In the genomic region with DNA sequence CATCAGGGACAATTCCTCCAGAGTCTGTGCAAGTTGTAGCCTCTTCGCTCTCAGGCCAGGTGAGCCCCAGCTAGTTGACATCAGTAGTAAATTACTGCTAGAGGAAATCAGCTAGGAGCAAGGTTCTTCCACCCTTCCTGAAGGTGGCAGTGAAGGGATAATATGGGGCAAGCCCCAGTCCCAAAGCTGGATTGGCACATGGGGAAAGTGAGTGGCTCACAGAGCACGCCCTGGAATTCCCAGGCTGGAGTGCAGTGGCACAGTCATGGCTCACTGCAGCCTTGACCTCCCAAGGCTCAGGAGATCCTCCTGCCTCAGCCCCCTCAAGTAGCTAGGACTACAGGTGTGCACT, we compare ENCODE assay signal across 20 cellular contexts.
DNase-seq lines count a peak whose midpoint lies in the region; ATAC-seq and TF ChIP-seq lines count a peak whose summit lies in the region.
"Had no signal": no experiment of that assay in that cellular context is flagged by ENCODE, and none has a peak within 500 bp of the region (broad histone marks: within the 10 kb centered on the region; RNA-seq: fewer than 3 reads in every experiment).

No MANE protein-coding gene starts in this region.

- no peak overlapping the region for H3K4me3 ChIP-seq in right cardiac atrium (ENCODE audit: low read length)
- H3K4me3 ChIP-seq in endodermal cell (ENCODE audit: low read length): no peak overlapping the region
- H3K4me3 ChIP-seq: BLaER1 treated with 17β-estradiol and CSF1 and Interleukin-3, amounts not matched to agents 10 nM and 100 nM; GM23248 had no signal

- H3K9me3 ChIP-seq in right cardiac atrium (ENCODE audit: control insufficient read depth, low read length): no peaks in the 10 kb centered on the region
- H3K9me3 ChIP-seq in endodermal cell (ENCODE audit: control insufficient read depth, low read length): no peaks in the 10 kb centered on the region
- H3K9me3 ChIP-seq: BLaER1 treated with 17β-estradiol and CSF1 and Interleukin-3, amounts not matched to agents 10 nM and 100 nM had no signal

- no peaks in the 10 kb centered on the region for H3K9me3 Mint-ChIP-seq in endodermal cell
- H3K9me3 Mint-ChIP-seq in activated naive CD4-positive, alpha-beta T cell treated with anti-CD3 and anti-CD28 coated beads for 36 hours: no peaks in the 10 kb centered on the region
- H3K9me3 Mint-ChIP-seq: CD8-positive, alpha-beta T cell had no signal

- CTCF ChIA-PET in activated naive CD4-positive, alpha-beta T cell treated with anti-CD3 and anti-CD28 coated beads for 36 hours (lab: Charles Lee): interaction anchor here (0.6 to 9.8 kb wide), 2 partner anchors 21 to 371 kb away, joined by 4 to 81 read pairs; no protein-coding TSS in a partner anchor

- DNase-seq in Right ventricle myocardium superior (no peak), right cardiac atrium (no peak), HT-29 (ENCODE audit: low spot score) (peak; percentile 23), endodermal cell (no peak), renal cortical epithelial cell (ENCODE audit: low read depth) (peak; percentile 20), T-helper 2 cell (no peak)
- no peak for DNase-seq in activated naive CD4-positive, alpha-beta T cell treated with anti-CD3 and anti-CD28 coated beads for 36 hours
- DNase-seq: CD8-positive, alpha-beta T cell; DMS53; EL; GM23248; HCEC 1CT; KBM-7; MV-4-11; NCI-H1694 treated with DMSO at 0.1 percent for 48 hours; NCI-H510A; NCI-H748 treated with DMSO at 0.1 percent for 48 hours; NK-92 treated with Interleukin-12 subunit alpha and Interleukin-12 subunit beta, amount 100 ng/mL, for 24 hours; SHP77 treated with DMSO at 0.1 percent for 48 hours had no signal

- H3K9ac ChIP-seq in endodermal cell (ENCODE audit: extremely low read depth, low read length, poor library complexity, severe bottlenecking): no peak overlapping the region
- H3K9ac ChIP-seq: BLaER1 treated with 17β-estradiol and CSF1 and Interleukin-3, amounts not matched to agents 10 nM and 100 nM; GM23248 had no signal

- no peaks in the 10 kb centered on the region for H3K36me3 Mint-ChIP-seq in endodermal cell (ENCODE audit: low read depth)
- peaks cover 70% of the 10 kb centered on the region for H3K36me3 Mint-ChIP-seq in activated naive CD4-positive, alpha-beta T cell treated with anti-CD3 and anti-CD28 coated beads for 36 hours (ENCODE audit: low read depth)

- no peak overlapping the region for H3K27ac ChIP-seq in right cardiac atrium (ENCODE audit: low read length)
- H3K27ac ChIP-seq in endodermal cell (ENCODE audit: low read depth, low read length): no peak overlapping the region
- H3K27ac ChIP-seq: BLaER1 treated with 17β-estradiol and CSF1 and Interleukin-3, amounts not matched to agents 10 nM and 100 nM; GM23248 had no signal

- H3K4me1 Mint-ChIP-seq in endodermal cell: peaks cover 5% of the 10 kb centered on the region
- peaks cover 74% of the 10 kb centered on the region for H3K4me1 Mint-ChIP-seq in activated naive CD4-positive, alpha-beta T cell treated with anti-CD3 and anti-CD28 coated beads for 36 hours (ENCODE audit: low read depth)

- H3K4me1 ChIP-seq in right cardiac atrium (ENCODE audit: control insufficient read depth, insufficient read depth, low read length) (no peaks in the 10 kb centered on the region), endodermal cell (ENCODE audit: control insufficient read depth, insufficient read depth, low read length) (no peaks in the 10 kb centered on the region)

- H3K4me3 Mint-ChIP-seq in endodermal cell: no peak overlapping the region
- H3K4me3 Mint-ChIP-seq in activated naive CD4-positive, alpha-beta T cell treated with anti-CD3 and anti-CD28 coated beads for 36 hours: no peak overlapping the region
- H3K4me3 Mint-ChIP-seq: CD8-positive, alpha-beta T cell had no signal

- H3K36me3 ChIP-seq in endodermal cell (ENCODE audit: control insufficient read depth, insufficient read depth, low read length): no peaks in the 10 kb centered on the region

- peak; percentile 21 for ATAC-seq in Right ventricle myocardium superior (ENCODE audit: poor library complexity)
- ATAC-seq in right cardiac atrium: no peak
- ATAC-seq: CD8-positive, alpha-beta T cell had no signal

- H3K27ac Mint-ChIP-seq in endodermal cell: no peak overlapping the region
- H3K27ac Mint-ChIP-seq in activated naive CD4-positive, alpha-beta T cell treated with anti-CD3 and anti-CD28 coated beads for 36 hours: no peak overlapping the region

- TF ChIP-seq CTCF in endodermal cell (conservative IDR thresholded peaks at IDR 0.05): peak; percentile 12

- H3K27me3 ChIP-seq in right cardiac atrium (ENCODE audit: control insufficient read depth, insufficient read depth): no peaks in the 10 kb centered on the region
- H3K27me3 ChIP-seq in endodermal cell (ENCODE audit: control insufficient read depth, insufficient read depth, low read length, poor library complexity, severe bottlenecking): peaks cover 5% of the 10 kb centered on the region
- H3K27me3 ChIP-seq: BLaER1 treated with 17β-estradiol and CSF1 and Interleukin-3, amounts not matched to agents 10 nM and 100 nM had no signal

- intact Hi-C loops in Right ventricle myocardium superior (cut with DNase I): no loop called here
- intact Hi-C loops in right cardiac atrium (cut with DNase I): loop anchor here in 1 of 4 donors (10.0 kb wide), 1 partner anchor 367 kb away; no protein-coding TSS in a partner anchor
- intact Hi-C loops in activated naive CD4-positive, alpha-beta T cell treated with anti-CD3 and anti-CD28 coated beads for 36 hours (cut with micrococcal nuclease): no loop called here

- 81% methylated on average over 2 of the region's 2 CpGs for WGBS in right cardiac atrium
- WGBS in endodermal cell (ENCODE audit: insufficient coverage in 1 of 2, insufficient read length in 1 of 2), 2 experiments: 93 to 100% methylated on average over 2 of the region's 2 CpGs

- H3K27me3 Mint-ChIP-seq in endodermal cell (ENCODE audit: insufficient read depth): peaks cover 56% of the 10 kb centered on the region
- no peaks in the 10 kb centered on the region for H3K27me3 Mint-ChIP-seq in activated naive CD4-positive, alpha-beta T cell treated with anti-CD3 and anti-CD28 coated beads for 36 hours (ENCODE audit: low read depth)

Comparison
In these comparisons a context has a peak if more than half of its experiments do, and no peak if none do; other contexts are left out.
1. DNase-seq: peak in HT-29 (single experiment) and renal cortical epithelial cell (single experiment); none in Right ventricle myocardium superior (single experiment), right cardiac atrium (0 of 3), endodermal cell (single experiment), activated naive CD4-positive, alpha-beta T cell treated with anti-CD3 and anti-CD28 coated beads for 36 hours (single experiment) and T-helper 2 cell (0 of 5).